Comparison of ENCODE assay signal across 23 cellular contexts in genomic region chr10:78139336-78139735, GRCh38.
DNase-seq lines count a peak whose midpoint lies in the region; TF ChIP-seq lines count a peak whose summit lies in the region.
"Had no signal": no experiment of that assay in that cellular context is flagged by ENCODE, and none has a peak within 500 bp of the region (broad histone marks: within the 10 kb centered on the region; RNA-seq: fewer than 3 reads in every experiment).

No MANE protein-coding gene starts in this region.

- no peak overlapping the region for H3K4me3 ChIP-seq in Caco-2 (ENCODE audit: low read depth, low read length)
- H3K4me3 ChIP-seq: HAP-1, psoas muscle, SJCRH30, uterus had no signal

- no TSS peak for BruUV-seq in Caco-2 (replicated peaks; lab: Mats Ljungman, UMichigan)

- peaks cover 5% of the 10 kb centered on the region; the same call in 1 of the 2 replicates for H3K4me1 ChIP-seq in Caco-2
- H3K4me1 ChIP-seq: HAP-1, psoas muscle, SJCRH30, uterus had no signal

- H3K4me1 Mint-ChIP-seq in Caco-2 (ENCODE audit: low read depth, unreplicated experiment) (peaks cover 9% of the 10 kb centered on the region), glutamatergic neuron (ENCODE audit: low read depth, unreplicated experiment) (peaks cover 40% of the 10 kb centered on the region), nephron progenitor cell (peaks cover 29% of the 10 kb centered on the region)
- H3K4me1 Mint-ChIP-seq: activated naive CD4-positive, alpha-beta T cell treated with anti-CD3 and anti-CD28 coated beads, Interleukin-2, amount 50 U/mL, for 24 hours; CD4-positive, alpha-beta memory T cell; stimulated activated naive CD8-positive, alpha-beta T cell treated with anti-CD3 and anti-CD28 coated beads, Interleukin-15, amount 100 ng/mL, for 72 hours had no signal

- no peak for TF ChIP-seq CTCF in Caco-2 (IDR thresholded peaks at IDR 0.05; ENCODE audit: insufficient read depth in 1 of 2, low read depth in 1 of 2, low read length in 1 of 2, severe bottlenecking in 1 of 2, unreplicated experiment in 1 of 2)
- no peak for TF ChIP-seq CTCF in glutamatergic neuron (IDR thresholded peaks at IDR 0.05; ENCODE audit: partially characterized antibody, unreplicated experiment)
- no peak for TF ChIP-seq CTCF in nephron progenitor cell (IDR thresholded peaks at IDR 0.05)

- H3K36me3 Mint-ChIP-seq in Caco-2 (ENCODE audit: insufficient read depth, unreplicated experiment) (no peaks in the 10 kb centered on the region), glutamatergic neuron (ENCODE audit: unreplicated experiment) (no peaks in the 10 kb centered on the region), nephron progenitor cell (ENCODE audit: low read depth) (no peaks in the 10 kb centered on the region)
- H3K36me3 Mint-ChIP-seq: activated naive CD4-positive, alpha-beta T cell treated with anti-CD3 and anti-CD28 coated beads, Interleukin-2, amount 50 U/mL, for 24 hours; CD4-positive, alpha-beta memory T cell had no signal

- peaks cover 8% of the 10 kb centered on the region for H3K27me3 Mint-ChIP-seq in Caco-2 (ENCODE audit: insufficient read depth, unreplicated experiment)
- H3K27me3 Mint-ChIP-seq in glutamatergic neuron (ENCODE audit: unreplicated experiment), result peaks cover 20% of the 10 kb centered on the region
- H3K27me3 Mint-ChIP-seq in nephron progenitor cell (ENCODE audit: low read depth, poor library complexity), result peaks cover 6% of the 10 kb centered on the region

- CTCF ChIA-PET in Caco-2 (lab: Charles Lee), result interaction anchor here (0.7 kb wide), 1 partner anchor 24 kb away, joined by 3 read pairs; no protein-coding TSS in a partner anchor

- H3K9me3 Mint-ChIP-seq in Caco-2 (ENCODE audit: unreplicated experiment) (no peaks in the 10 kb centered on the region), glutamatergic neuron (ENCODE audit: unreplicated experiment) (peaks cover 29% of the 10 kb centered on the region), nephron progenitor cell (peaks cover 27% of the 10 kb centered on the region)
- H3K9me3 Mint-ChIP-seq: activated naive CD4-positive, alpha-beta T cell treated with anti-CD3 and anti-CD28 coated beads, Interleukin-2, amount 50 U/mL, for 24 hours; activated T-cell treated with anti-CD3 and anti-CD28 coated beads, Interleukin-2, amount 50 U/mL, for 24 hours; stimulated activated naive CD8-positive, alpha-beta T cell treated with anti-CD3 and anti-CD28 coated beads, Interleukin-15, amount 100 ng/mL, for 72 hours had no signal

- H3K36me3 ChIP-seq in Caco-2 (ENCODE audit: control insufficient read depth, insufficient read depth, low read length), result no peaks in the 10 kb centered on the region; the same call in 1 of the 2 replicates
- H3K36me3 ChIP-seq: HAP-1, SJCRH30, uterus had no signal

- peak; percentile 16 to 38 for DNase-seq in Caco-2
- DNase-seq in NCI-H446 (lab: John Stamatoyannopoulos, UW), result peak; percentile 30 to 82
- peak; percentile 80 for DNase-seq in glutamatergic neuron
- DNase-seq in nephron progenitor cell, result peak; percentile 9
- DNase-seq in NCI-H1436 treated with DMSO at 0.1 percent for 48 hours (lab: John Stamatoyannopoulos, UW), result no peak
- DNase-seq in NCI-H510A (lab: John Stamatoyannopoulos, UW), result no peak
- DNase-seq in stimulated activated CD4-positive, alpha-beta T cell treated with anti-CD3 and anti-CD28 coated beads, Interleukin-2, amount 100 ng/mL, for 48 hours, result no peak
- DNase-seq in foreskin melanocyte, result no peak
- DNase-seq: ACHN; activated CD4-positive, alpha-beta T cell treated with anti-CD3 and anti-CD28 coated beads, Interleukin-2, amount 50 U/mL, for 4 hours; activated T-cell treated with anti-CD3 and anti-CD28 coated beads, Interleukin-2, amount 50 U/mL, for 24 hours; CD4-positive, alpha-beta memory T cell; dermis blood vessel endothelial cell; EL; Kasumi-1; kidney glomerular epithelial cell; NCI-H1417 treated with DMSO at 0.1 percent for 48 hours; psoas muscle; SJCRH30; stimulated activated naive CD8-positive, alpha-beta T cell treated with anti-CD3 and anti-CD28 coated beads, Interleukin-15, amount 100 ng/mL, for 72 hours had no signal

- H3K4me3 Mint-ChIP-seq in Caco-2 (ENCODE audit: unreplicated experiment) (no peak overlapping the region), glutamatergic neuron (ENCODE audit: unreplicated experiment) (peak overlapping the region; percentile 16), nephron progenitor cell (no peak overlapping the region)
- H3K4me3 Mint-ChIP-seq: activated naive CD4-positive, alpha-beta T cell treated with anti-CD3 and anti-CD28 coated beads, Interleukin-2, amount 50 U/mL, for 24 hours; activated T-cell treated with anti-CD3 and anti-CD28 coated beads, Interleukin-2, amount 50 U/mL, for 24 hours; CD4-positive, alpha-beta memory T cell; stimulated activated naive CD8-positive, alpha-beta T cell treated with anti-CD3 and anti-CD28 coated beads, Interleukin-15, amount 100 ng/mL, for 72 hours had no signal

- POLR2A ChIA-PET in Caco-2 (lab: Charles Lee), result no interaction called here

- H3K9me3 ChIP-seq in Caco-2, result no peaks in the 10 kb centered on the region; the same call in 1 of the 2 replicates
- H3K9me3 ChIP-seq: HAP-1, psoas muscle, SJCRH30, uterus had no signal

- H3K27me3 ChIP-seq in Caco-2 (replicated peaks; ENCODE audit: control insufficient read depth, insufficient read depth, low read length), result no peaks in the 10 kb centered on the region; the same call in 1 of the 2 replicates
- H3K27me3 ChIP-seq: SJCRH30, uterus had no signal

- intact Hi-C loops in Caco-2 (cut with micrococcal nuclease; ENCODE audit: unreplicated experiment), result no loop called here

- H3K27ac Mint-ChIP-seq in Caco-2 (ENCODE audit: unreplicated experiment), result no peak overlapping the region
- peak overlapping the region; percentile 88 for H3K27ac Mint-ChIP-seq in glutamatergic neuron (ENCODE audit: unreplicated experiment)
- no peak overlapping the region for H3K27ac Mint-ChIP-seq in nephron progenitor cell
- H3K27ac Mint-ChIP-seq: activated naive CD4-positive, alpha-beta T cell treated with anti-CD3 and anti-CD28 coated beads, Interleukin-2, amount 50 U/mL, for 24 hours; activated T-cell treated with anti-CD3 and anti-CD28 coated beads, Interleukin-2, amount 50 U/mL, for 24 hours; CD4-positive, alpha-beta memory T cell; stimulated activated naive CD8-positive, alpha-beta T cell treated with anti-CD3 and anti-CD28 coated beads, Interleukin-15, amount 100 ng/mL, for 72 hours had no signal

Comparison
In these comparisons a context has a peak if more than half of its experiments do, and no peak if none do; other contexts are left out.
1. DNase-seq: peak in Caco-2 (2 of 2), NCI-H446 (2 of 2), glutamatergic neuron (single experiment) and nephron progenitor cell (single experiment); none in NCI-H1436 treated with DMSO at 0.1 percent for 48 hours (single experiment), NCI-H510A (single experiment), stimulated activated CD4-positive, alpha-beta T cell treated with anti-CD3 and anti-CD28 coated beads, Interleukin-2, amount 100 ng/mL, for 48 hours (0 of 2) and foreskin melanocyte (single experiment).